ENCODE assay signal across 21 cellular contexts in the genomic region with DNA sequence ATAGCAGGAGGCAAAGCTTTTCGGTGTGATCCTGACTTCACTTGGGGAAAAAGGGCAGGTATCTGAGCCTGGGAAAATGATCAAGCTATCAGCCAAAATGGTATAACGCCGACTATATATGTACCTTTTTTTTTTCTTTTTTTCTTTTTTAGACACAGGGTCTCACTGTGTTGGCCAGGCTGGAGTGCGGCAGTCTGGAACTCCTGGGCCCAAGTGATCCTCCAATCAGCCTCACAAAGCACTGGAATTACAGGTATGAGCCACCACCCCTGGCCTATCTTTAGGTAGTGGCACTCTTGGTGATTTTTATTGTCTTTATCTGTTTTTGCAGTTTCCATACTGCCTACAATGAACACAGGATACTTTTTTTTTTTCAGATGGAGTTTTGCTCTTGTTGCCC. TPM values are rescaled to one million over a fixed set of nuclear protein-coding genes. Genes with fewer than 3 reads are reported as not detected.
DNase-seq lines count a peak whose midpoint lies in the region; ATAC-seq and TF ChIP-seq lines count a peak whose summit lies in the region.
"Had no signal": no experiment of that assay in that cellular context is flagged by ENCODE, and none has a peak within 500 bp of the region (broad histone marks: within the 10 kb centered on the region; RNA-seq: fewer than 3 reads in every experiment).

No MANE protein-coding gene starts in this region.

- no peak for TF ChIP-seq CTCF in HCT116 (IDR thresholded peaks at IDR 0.05 in 2 of 3, conservative IDR thresholded peaks at IDR 0.05 in 1 of 3; ENCODE audit: borderline replicate concordance in 1 of 3, insufficient read depth in 1 of 3, low read depth in 2 of 3, low read length in 2 of 3)

- no peak overlapping the region for H2AFZ ChIP-seq in HCT116 (ENCODE audit: low read depth, low read length, poor library complexity, severe bottlenecking)
- H2AFZ ChIP-seq: PC-9 had no signal

- no peak overlapping the region for H3K9ac ChIP-seq in HCT116 (ENCODE audit: low read length)

- peaks cover 4 to 10% of the 10 kb centered on the region in 2 experiments; a peak in 3 of 4 replicates for H3K36me3 ChIP-seq in HCT116 (ENCODE audit: control insufficient read depth in 1 of 2, insufficient read depth in 2 of 2, low read length in 2 of 2)
- H3K36me3 ChIP-seq: thoracic aorta had no signal

- no peak for ATAC-seq in activated CD8-positive, alpha-beta memory T cell treated with anti-CD3 and anti-CD28 coated beads, Interleukin-2, amount 10 ng/mL, durations not matched to agents 7 days and 5 days
- no peak for ATAC-seq in HCT116
- no peak for ATAC-seq in activated naive CD8-positive, alpha-beta T cell treated with anti-CD3 and anti-CD28 coated beads, Interleukin-2, amount 10 ng/mL, durations not matched to agents 7 days and 5 days (ENCODE audit: low read depth)
- no peak for ATAC-seq in natural killer cell treated with Interleukin-12 subunit alpha and Interleukin-12 subunit beta and Interleukin-15 and Interleukin-18, amount 100 ng/mL, for 72 hours
- ATAC-seq in GM19328 (IDR thresholded peaks at IDR 0.05; ENCODE audit: unreplicated experiment), result no peak
- ATAC-seq: gastroesophageal sphincter had no signal

- peak overlapping the region; percentile 22 for H3K4me3 Mint-ChIP-seq in activated CD8-positive, alpha-beta memory T cell treated with anti-CD3 and anti-CD28 coated beads, Interleukin-2, amount 10 ng/mL, durations not matched to agents 7 days and 5 days
- H3K4me3 Mint-ChIP-seq in activated naive CD8-positive, alpha-beta T cell treated with anti-CD3 and anti-CD28 coated beads, Interleukin-2, amount 10 ng/mL, durations not matched to agents 7 days and 5 days, result peak overlapping the region; percentile 25
- peak overlapping the region; percentile 27 for H3K4me3 Mint-ChIP-seq in natural killer cell treated with Interleukin-12 subunit alpha and Interleukin-12 subunit beta and Interleukin-15 and Interleukin-18, amount 100 ng/mL, for 72 hours

- intact Hi-C loops in HCT116 (cut with micrococcal nuclease), result no loop called here

- RAD21 ChIA-PET in HCT116 (lab: Charles Lee; ENCODE audit: low non-redundant PET in 1 of 2, low total read pairs in 2 of 2, uncharacterized antibody in 2 of 2, unreplicated experiment in 2 of 2), result interaction anchor here in 1 of 2 experiments (1.0 kb wide), 1 partner anchor 8 kb away, joined by 3 read pairs; no protein-coding TSS in a partner anchor

- H3K79me2 ChIP-seq in HCT116 (ENCODE audit: insufficient read depth, low read length), result peaks cover 31% of the 10 kb centered on the region

- DNase-seq in activated CD8-positive, alpha-beta memory T cell treated with anti-CD3 and anti-CD28 coated beads, Interleukin-2, amount 10 ng/mL, durations not matched to agents 7 days and 5 days, result no peak
- no peak for DNase-seq in activated CD8-positive, alpha-beta memory T cell treated with anti-CD3 and anti-CD28 coated beads for 24 hours
- DNase-seq in HCT116 (ENCODE audit: low read depth, low spot score), result no peak
- DNase-seq in activated naive CD8-positive, alpha-beta T cell treated with anti-CD3 and anti-CD28 coated beads, Interleukin-2, amount 10 ng/mL, durations not matched to agents 7 days and 5 days, result no peak
- no peak for DNase-seq in natural killer cell treated with Interleukin-12 subunit alpha and Interleukin-12 subunit beta and Interleukin-15 and Interleukin-18, amount 100 ng/mL, for 72 hours (ENCODE audit: low spot score)
- DNase-seq in nucleus accumbens (lab: John Stamatoyannopoulos, UW), result no peak
- no peak for DNase-seq in NCI-H128 (lab: John Stamatoyannopoulos, UW; ENCODE audit: unreplicated experiment)
- DNase-seq: IMR-90; MM.1S; PC-9; SJCRH30; stimulated activated CD4-positive, alpha-beta T cell treated with anti-CD3 and anti-CD28 coated beads, Interleukin-12 subunit alpha, Interleukin-12 subunit beta, amount 100 ng/mL, for 4 hours had no signal

- TSS peak; percentile 68 for BruUV-seq in HCT116 (replicated peaks; lab: Mats Ljungman, UMichigan)

- peaks cover 30% of the 10 kb centered on the region for H3K4me1 Mint-ChIP-seq in activated CD8-positive, alpha-beta memory T cell treated with anti-CD3 and anti-CD28 coated beads, Interleukin-2, amount 10 ng/mL, durations not matched to agents 7 days and 5 days
- H3K4me1 Mint-ChIP-seq in activated naive CD8-positive, alpha-beta T cell treated with anti-CD3 and anti-CD28 coated beads, Interleukin-2, amount 10 ng/mL, durations not matched to agents 7 days and 5 days, result peaks cover 23% of the 10 kb centered on the region
- H3K4me1 Mint-ChIP-seq in natural killer cell treated with Interleukin-12 subunit alpha and Interleukin-12 subunit beta and Interleukin-15 and Interleukin-18, amount 100 ng/mL, for 72 hours (ENCODE audit: low read depth in 2 of 2), result peaks cover 12 to 18% of the 10 kb centered on the region in 2 donors

- CTCF ChIA-PET in activated CD8-positive, alpha-beta memory T cell treated with anti-CD3 and anti-CD28 coated beads, Interleukin-2, amount 10 ng/mL, durations not matched to agents 7 days and 5 days (lab: Charles Lee), result interaction anchor here (0.8 to 5.2 kb wide), 6 partner anchors 10 to 186 kb away, joined by 3 to 38 read pairs (median 5); a partner anchor contains a TSS
- CTCF ChIA-PET in HCT116 (lab: Charles Lee), result interaction anchor here (1.7 to 3.8 kb wide), 4 partner anchors 9 to 204 kb away, joined by 5 to 34 read pairs (median 10); no protein-coding TSS in a partner anchor

- no peak for TF ChIP-seq POLR2A in HCT116 (IDR thresholded peaks at IDR 0.05; ENCODE audit: borderline replicate concordance, extremely low read depth, insufficient read depth, insufficient read length)

- peaks cover 33% of the 10 kb centered on the region for H3K27me3 Mint-ChIP-seq in activated CD8-positive, alpha-beta memory T cell treated with anti-CD3 and anti-CD28 coated beads, Interleukin-2, amount 10 ng/mL, durations not matched to agents 7 days and 5 days
- peaks cover 38% of the 10 kb centered on the region for H3K27me3 Mint-ChIP-seq in activated naive CD8-positive, alpha-beta T cell treated with anti-CD3 and anti-CD28 coated beads, Interleukin-2, amount 10 ng/mL, durations not matched to agents 7 days and 5 days
- H3K27me3 Mint-ChIP-seq in natural killer cell treated with Interleukin-12 subunit alpha and Interleukin-12 subunit beta and Interleukin-15 and Interleukin-18, amount 100 ng/mL, for 72 hours, result peaks cover 16 to 17% of the 10 kb centered on the region in 2 donors

- H3K4me2 ChIP-seq in HCT116 (ENCODE audit: low read length), result peak overlapping the region; percentile 91

- no peaks in the 10 kb centered on the region; the same call in 1 of the 2 replicates for H4K20me1 ChIP-seq in HCT116 (ENCODE audit: insufficient read depth)

- H3K27me3 ChIP-seq in HCT116 (ENCODE audit: insufficient read depth, low read length), result no peaks in the 10 kb centered on the region

- no peaks in the 10 kb centered on the region for H3K9me2 ChIP-seq in HCT116 (ENCODE audit: insufficient read depth)

- no peak for TF ChIP-seq RAD21 in HCT116 (IDR thresholded peaks at IDR 0.05; ENCODE audit: low read depth)

- H3K4me1 ChIP-seq in HCT116 (ENCODE audit: control insufficient read depth in 1 of 2, insufficient read depth in 2 of 2, low read length in 2 of 2), result peaks cover 14 to 49% of the 10 kb centered on the region in 2 experiments

- no peaks in the 10 kb centered on the region for H3K9me3 ChIP-seq in HCT116 (ENCODE audit: control insufficient read depth in 1 of 2, insufficient read depth in 1 of 2, low read depth in 1 of 2, low read length in 2 of 2)
- H3K9me3 ChIP-seq: esophagus muscularis mucosa, gastroesophageal sphincter, neutrophil, SJCRH30, thoracic aorta had no signal

- peaks cover 15% of the 10 kb centered on the region for H3K36me3 Mint-ChIP-seq in activated CD8-positive, alpha-beta memory T cell treated with anti-CD3 and anti-CD28 coated beads, Interleukin-2, amount 10 ng/mL, durations not matched to agents 7 days and 5 days
- H3K36me3 Mint-ChIP-seq in activated naive CD8-positive, alpha-beta T cell treated with anti-CD3 and anti-CD28 coated beads, Interleukin-2, amount 10 ng/mL, durations not matched to agents 7 days and 5 days, result peaks cover 6% of the 10 kb centered on the region
- H3K36me3 Mint-ChIP-seq in natural killer cell treated with Interleukin-12 subunit alpha and Interleukin-12 subunit beta and Interleukin-15 and Interleukin-18, amount 100 ng/mL, for 72 hours, result peaks cover 5% of the 10 kb centered on the region

- no peak overlapping the region for H3K4me3 ChIP-seq in HCT116 (replicated peaks in 1 of 2; ENCODE audit: low read depth in 1 of 2, low read length in 2 of 2)
- H3K4me3 ChIP-seq: cardiac muscle cell, gastroesophageal sphincter, PC-9, SJCRH30 had no signal

- H3K27ac ChIP-seq in HCT116 (ENCODE audit: low read depth, low read length), result no peak overlapping the region
- H3K27ac ChIP-seq: cardiac muscle cell, esophagus muscularis mucosa, gastroesophageal sphincter, HL-60, neutrophil, PC-9, SJCRH30, thoracic aorta had no signal

- H3K9me3 Mint-ChIP-seq in activated CD8-positive, alpha-beta memory T cell treated with anti-CD3 and anti-CD28 coated beads, Interleukin-2, amount 10 ng/mL, durations not matched to agents 7 days and 5 days (ENCODE audit: low read depth), result no peaks in the 10 kb centered on the region
- H3K9me3 Mint-ChIP-seq in activated naive CD8-positive, alpha-beta T cell treated with anti-CD3 and anti-CD28 coated beads, Interleukin-2, amount 10 ng/mL, durations not matched to agents 7 days and 5 days, result no peaks in the 10 kb centered on the region
- no peaks in the 10 kb centered on the region for H3K9me3 Mint-ChIP-seq in natural killer cell treated with Interleukin-12 subunit alpha and Interleukin-12 subunit beta and Interleukin-15 and Interleukin-18, amount 100 ng/mL, for 72 hours
- H3K9me3 Mint-ChIP-seq: mesothelial cell of epicardium had no signal

- POLR2A ChIA-PET in HCT116 (lab: Charles Lee), result interaction anchor here (1.6 to 1.9 kb wide), 2 partner anchors 32 to 156 kb away, joined by 5 read pairs; a partner anchor contains a TSS
- POLR2A ChIA-PET in activated naive CD8-positive, alpha-beta T cell treated with anti-CD3 and anti-CD28 coated beads, Interleukin-2, amount 10 ng/mL, durations not matched to agents 7 days and 5 days (lab: Charles Lee), result interaction anchor here (0.6 to 0.8 kb wide), 3 partner anchors 38 to 122 kb away, joined by 3 read pairs; no protein-coding TSS in a partner anchor

- no peak overlapping the region for H3K27ac Mint-ChIP-seq in activated CD8-positive, alpha-beta memory T cell treated with anti-CD3 and anti-CD28 coated beads, Interleukin-2, amount 10 ng/mL, durations not matched to agents 7 days and 5 days
- H3K27ac Mint-ChIP-seq in activated naive CD8-positive, alpha-beta T cell treated with anti-CD3 and anti-CD28 coated beads, Interleukin-2, amount 10 ng/mL, durations not matched to agents 7 days and 5 days, result no peak overlapping the region
- no peak overlapping the region for H3K27ac Mint-ChIP-seq in natural killer cell treated with Interleukin-12 subunit alpha and Interleukin-12 subunit beta and Interleukin-15 and Interleukin-18, amount 100 ng/mL, for 72 hours
- H3K27ac Mint-ChIP-seq: mesothelial cell of epicardium had no signal

RNA-seq across cellular contexts. Expression of a gene that starts 1.3 kb away (rescaled TPM):
- 10 to 100 TPM; 59.1 to 72.8 TPM for total RNA-seq in activated CD8-positive, alpha-beta memory T cell treated with anti-CD3 and anti-CD28 coated beads, Interleukin-2, amount 10 ng/mL, durations not matched to agents 7 days and 5 days
- total RNA-seq in HCT116 (2021; ENCODE audit: unreplicated experiment), result 70.9 TPM
- 33.0 and 41.7 TPM in 2 replicates for polyA plus RNA-seq in HCT116 (2012)
- 10 to 100 TPM; 40.3 to 40.4 TPM for total RNA-seq in activated naive CD8-positive, alpha-beta T cell treated with anti-CD3 and anti-CD28 coated beads, Interleukin-2, amount 10 ng/mL, durations not matched to agents 7 days and 5 days
- total RNA-seq in natural killer cell treated with Interleukin-12 subunit alpha and Interleukin-12 subunit beta and Interleukin-15 and Interleukin-18, amount 100 ng/mL, for 72 hours, result 10 to 100 TPM; 44.1 to 71.4 TPM

RNA-seq across cellular contexts. Expression of a gene that starts 6.9 kb away (rescaled TPM):
- total RNA-seq in activated CD8-positive, alpha-beta memory T cell treated with anti-CD3 and anti-CD28 coated beads, Interleukin-2, amount 10 ng/mL, durations not matched to agents 7 days and 5 days, result not detected
- not detected for total RNA-seq in HCT116 (2021; ENCODE audit: unreplicated experiment)
- polyA plus RNA-seq in HCT116 (2012), result not detected in 2 replicates
- not detected for total RNA-seq in activated naive CD8-positive, alpha-beta T cell treated with anti-CD3 and anti-CD28 coated beads, Interleukin-2, amount 10 ng/mL, durations not matched to agents 7 days and 5 days
- total RNA-seq in natural killer cell treated with Interleukin-12 subunit alpha and Interleukin-12 subunit beta and Interleukin-15 and Interleukin-18, amount 100 ng/mL, for 72 hours, result not detected
- total RNA-seq: cardiac muscle cell, esophagus muscularis mucosa, gastroesophageal sphincter, IMR-90, mesothelial cell of epicardium, PC-9, renal cortical epithelial cell, SJCRH30, thoracic aorta had no signal
- polyA plus RNA-seq: cardiac muscle cell, IMR-90 had no signal

RNA-seq across cellular contexts. Expression of a gene that starts 23.8 kb away (rescaled TPM):
- total RNA-seq in activated CD8-positive, alpha-beta memory T cell treated with anti-CD3 and anti-CD28 coated beads, Interleukin-2, amount 10 ng/mL, durations not matched to agents 7 days and 5 days, result 1 to 10 TPM; 1.1 to 1.2 TPM
- total RNA-seq in HCT116 (2021; ENCODE audit: unreplicated experiment), result 6.1 TPM
- polyA plus RNA-seq in HCT116 (2012), result 3.6 and 3.9 TPM in 2 replicates
- under 1 TPM; 0.58 to 0.74 TPM for total RNA-seq in activated naive CD8-positive, alpha-beta T cell treated with anti-CD3 and anti-CD28 coated beads, Interleukin-2, amount 10 ng/mL, durations not matched to agents 7 days and 5 days
- 1 to 10 TPM; 4.6 to 5.6 TPM for total RNA-seq in natural killer cell treated with Interleukin-12 subunit alpha and Interleukin-12 subunit beta and Interleukin-15 and Interleukin-18, amount 100 ng/mL, for 72 hours

RNA-seq across cellular contexts. Expression of a gene that starts 31.2 kb away (rescaled TPM):
- 10 to 100 TPM; 12.4 to 36.7 TPM for total RNA-seq in activated CD8-positive, alpha-beta memory T cell treated with anti-CD3 and anti-CD28 coated beads, Interleukin-2, amount 10 ng/mL, durations not matched to agents 7 days and 5 days
- total RNA-seq in HCT116 (2021; ENCODE audit: unreplicated experiment), result 61.2 TPM
- polyA plus RNA-seq in HCT116 (2012), result 28.4 and 32.1 TPM in 2 replicates
- total RNA-seq in activated naive CD8-positive, alpha-beta T cell treated with anti-CD3 and anti-CD28 coated beads, Interleukin-2, amount 10 ng/mL, durations not matched to agents 7 days and 5 days, result 1 to 10 TPM; 3.8 to 4.0 TPM
- 10 to 100 TPM in 1 of 2 donors, 1 to 10 TPM in 1; 4.2 to 14.2 TPM for total RNA-seq in natural killer cell treated with Interleukin-12 subunit alpha and Interleukin-12 subunit beta and Interleukin-15 and Interleukin-18, amount 100 ng/mL, for 72 hours
- total RNA-seq: SJCRH30 had no signal

RNA-seq across cellular contexts. Expression of a gene that starts 37.7 kb away (rescaled TPM):
- 100 to 1,000 TPM; 229 to 287 TPM for total RNA-seq in activated CD8-positive, alpha-beta memory T cell treated with anti-CD3 and anti-CD28 coated beads, Interleukin-2, amount 10 ng/mL, durations not matched to agents 7 days and 5 days
- total RNA-seq in HCT116 (2021; ENCODE audit: unreplicated experiment), result 456 TPM
- 563 and 639 TPM in 2 replicates for polyA plus RNA-seq in HCT116 (2012)
- 100 to 1,000 TPM; 309 to 343 TPM for total RNA-seq in activated naive CD8-positive, alpha-beta T cell treated with anti-CD3 and anti-CD28 coated beads, Interleukin-2, amount 10 ng/mL, durations not matched to agents 7 days and 5 days
- total RNA-seq in natural killer cell treated with Interleukin-12 subunit alpha and Interleukin-12 subunit beta and Interleukin-15 and Interleukin-18, amount 100 ng/mL, for 72 hours, result 100 to 1,000 TPM; 209 to 355 TPM
